ENCODE assay signal across 15 cellular contexts in the genomic region with DNA sequence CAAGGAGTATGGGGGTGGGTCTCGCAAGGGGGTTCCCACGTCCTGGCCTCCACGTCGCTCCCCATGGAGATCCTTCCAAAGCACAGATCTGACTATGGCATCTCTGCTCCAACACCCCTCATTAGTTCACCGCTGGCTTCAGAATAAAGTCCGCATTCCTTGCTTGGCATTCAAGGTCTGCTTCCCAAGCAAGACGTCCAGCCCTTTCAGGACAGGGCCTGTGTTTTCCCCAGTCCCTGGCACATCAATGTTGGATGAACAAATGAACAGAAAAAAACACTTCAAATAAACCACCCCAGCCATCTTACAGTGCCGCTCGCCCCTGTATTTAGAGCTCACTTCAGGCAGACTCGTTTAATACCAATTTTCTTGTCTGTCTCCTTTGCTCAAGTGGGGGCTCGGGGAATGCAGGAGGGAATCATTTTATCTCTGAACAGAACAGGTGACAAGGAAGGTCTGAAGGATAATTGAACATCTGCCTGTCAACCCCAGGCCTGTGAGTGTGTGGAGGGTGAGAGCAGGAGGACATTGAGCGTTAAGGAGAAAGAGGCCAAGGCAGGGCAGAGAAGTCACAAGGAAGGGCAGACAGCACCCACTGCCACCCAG. TPM values are rescaled to one million over a fixed set of nuclear protein-coding genes. Genes with fewer than 3 reads are reported as not detected.
A peak's percentile ranks its signal among the peaks of the same experiment; 100 is the strongest.
DNase-seq lines count a peak whose midpoint lies in the region; TF ChIP-seq lines count a peak whose summit lies in the region.
"Had no signal": no experiment of that assay in that cellular context is flagged by ENCODE, and none has a peak within 500 bp of the region (broad histone marks: within the 10 kb centered on the region; RNA-seq: fewer than 3 reads in every experiment).

No MANE protein-coding gene starts in this region.

- H3K27ac Mint-ChIP-seq in MCF 10A (ENCODE audit: low read depth, unreplicated experiment) (no peak overlapping the region), chondrocyte (ENCODE audit: unreplicated experiment) (peak overlapping the region; percentile 0)
- H3K27ac Mint-ChIP-seq: CD4-positive, CD25-positive, alpha-beta regulatory T cell had no signal

- H2AFZ ChIP-seq in osteoblast (ENCODE audit: low read length): no peak overlapping the region

- H3K4me3 Mint-ChIP-seq in MCF 10A (ENCODE audit: unreplicated experiment) (no peak overlapping the region), chondrocyte (ENCODE audit: unreplicated experiment) (no peak overlapping the region)
- H3K4me3 Mint-ChIP-seq: CD4-positive, CD25-positive, alpha-beta regulatory T cell had no signal

- intact Hi-C loops in breast epithelium (cut with DNase I; ENCODE audit: low total_unique reads) (no loop called here), MCF 10A (cut with micrococcal nuclease) (no loop called here)

- H3K4me3 ChIP-seq in breast epithelium (no peak overlapping the region), osteoblast (ENCODE audit: insufficient read depth, low read length) (no peak overlapping the region)
- H3K4me3 ChIP-seq: BLaER1, HAP-1 had no signal

- H3K4me1 Mint-ChIP-seq in MCF 10A (ENCODE audit: insufficient read depth, unreplicated experiment) (no peaks in the 10 kb centered on the region), chondrocyte (ENCODE audit: low read depth) (peaks cover 38% of the 10 kb centered on the region)

- no peaks in the 10 kb centered on the region for H3K9me3 ChIP-seq in breast epithelium
- no peaks in the 10 kb centered on the region for H3K9me3 ChIP-seq in osteoblast (ENCODE audit: low read depth, low read length)
- H3K9me3 ChIP-seq: BLaER1, HAP-1 had no signal

- H3K27me3 ChIP-seq in breast epithelium (no peaks in the 10 kb centered on the region), osteoblast (ENCODE audit: insufficient read depth, low read length) (no peaks in the 10 kb centered on the region)
- H3K27me3 ChIP-seq: BLaER1 had no signal

- TF ChIP-seq POLR2A in breast epithelium (IDR thresholded peaks at IDR 0.05): no peak

- H3K4me1 ChIP-seq in breast epithelium: peaks cover 0 to 24% of the 10 kb centered on the region in 2 donors
- H3K4me1 ChIP-seq in osteoblast (ENCODE audit: insufficient read depth, low read length): peaks cover 33% of the 10 kb centered on the region
- H3K4me1 ChIP-seq: HAP-1 had no signal

- DNase-seq in breast epithelium (ENCODE audit: low spot score in 2 of 2): no peak
- DNase-seq in MCF 10A (ENCODE audit: unreplicated experiment): no peak
- no peak for DNase-seq in chondrocyte (ENCODE audit: low spot score)
- peak; percentile 19 for DNase-seq in osteoblast (ENCODE audit: insufficient read length, low spot score, missing footprints)
- DNase-seq in GM03348 (ENCODE audit: low spot score): no peak
- no peak for DNase-seq in NK-92 (lab: John Stamatoyannopoulos, UW; ENCODE audit: unreplicated experiment)
- no peak for DNase-seq in DMS79 (lab: John Stamatoyannopoulos, UW)
- DNase-seq: 8988T; AML-193; CD4-positive, CD25-positive, alpha-beta regulatory T cell; DMS53 had no signal

- H3K4me2 ChIP-seq in osteoblast (ENCODE audit: insufficient read depth, low read length): no peak overlapping the region
- H3K4me2 ChIP-seq: BLaER1 had no signal

- H3K36me3 Mint-ChIP-seq in MCF 10A (ENCODE audit: insufficient read depth, unreplicated experiment) (peaks cover 26% of the 10 kb centered on the region), chondrocyte (ENCODE audit: low read depth) (peaks cover 33% of the 10 kb centered on the region)
- H3K36me3 Mint-ChIP-seq: CD4-positive, CD25-positive, alpha-beta regulatory T cell had no signal

- CTCF ChIA-PET in MCF 10A (lab: Yijun Ruan, JAX): no interaction called here

- POLR2A ChIA-PET in MCF 10A (lab: Yijun Ruan, JAX): interaction anchor here (0.6 to 2.5 kb wide), 3 partner anchors 9 to 566 kb away, joined by 3 to 10 read pairs (median 3); partner anchors contain the start of gene PEF1

- H3K79me2 ChIP-seq in osteoblast (ENCODE audit: insufficient read depth, low read length): no peaks in the 10 kb centered on the region

- TF ChIP-seq CTCF in breast epithelium (IDR thresholded peaks at IDR 0.05): no peak
- TF ChIP-seq CTCF in MCF 10A (IDR thresholded peaks at IDR 0.05; ENCODE audit: unreplicated experiment): no peak
- TF ChIP-seq CTCF in chondrocyte (IDR thresholded peaks at IDR 0.05): no peak
- TF ChIP-seq CTCF in osteoblast (IDR thresholded peaks at IDR 0.05; ENCODE audit: extremely low read depth, low read depth, low read length): no peak

- H3K36me3 ChIP-seq in breast epithelium (no peaks in the 10 kb centered on the region), osteoblast (ENCODE audit: insufficient read depth, low read length) (peaks cover 87% of the 10 kb centered on the region)
- H3K36me3 ChIP-seq: BLaER1, HAP-1 had no signal

- no peaks in the 10 kb centered on the region for H3K9me3 Mint-ChIP-seq in MCF 10A (ENCODE audit: unreplicated experiment)
- no peaks in the 10 kb centered on the region for H3K9me3 Mint-ChIP-seq in chondrocyte (ENCODE audit: low read depth)
- H3K9me3 Mint-ChIP-seq: CD4-positive, CD25-positive, alpha-beta regulatory T cell had no signal

- H3K27me3 Mint-ChIP-seq in MCF 10A (ENCODE audit: insufficient read depth, unreplicated experiment) (no peaks in the 10 kb centered on the region), chondrocyte (ENCODE audit: low read depth) (no peaks in the 10 kb centered on the region)
- H3K27me3 Mint-ChIP-seq: CD4-positive, CD25-positive, alpha-beta regulatory T cell had no signal

- peaks cover 5% of the 10 kb centered on the region for H4K20me1 ChIP-seq in osteoblast (ENCODE audit: insufficient read depth, low read length)
- H4K20me1 ChIP-seq: BLaER1 had no signal

- BruUV-seq in MCF 10A (replicated peaks; lab: Mats Ljungman, UMichigan): no TSS peak

- H3K27ac ChIP-seq in breast epithelium (peak overlapping the region; percentile 56 to 99), osteoblast (ENCODE audit: low read depth, low read length) (no peak overlapping the region)
- H3K27ac ChIP-seq: BLaER1 had no signal

RNA-seq across cellular contexts. Expression of gene PEF1, which starts 9.6 kb away (rescaled TPM):
- total RNA-seq in breast epithelium (10 to 100 TPM; 67.8 to 84.9 (median 70.1) TPM), MCF 10A (2022) (56.7 and 61.1 TPM in 2 replicates), chondrocyte (48.6 to 53.0 TPM (median 52.0 TPM) in 3 replicates), osteoblast (75.7 and 86.5 TPM in 2 replicates)

RNA-seq across cellular contexts. Expression of gene HCRTR1, which starts 36.8 kb away (rescaled TPM):
- not detected for total RNA-seq in breast epithelium
- total RNA-seq in MCF 10A (2022): not detected in 2 replicates
- 0.21 to 0.45 TPM in 2 of 3 replicates, not detected in the other for total RNA-seq in chondrocyte
- not detected in 2 replicates for total RNA-seq in osteoblast
- total RNA-seq: CD4-positive, CD25-positive, alpha-beta regulatory T cell; Daoy; HepG2 had no signal

RNA-seq across cellular contexts. Expression of gene COL16A1, which starts 49.5 kb away (rescaled TPM):
- total RNA-seq in breast epithelium (10 to 100 TPM; 55.2 to 79.5 (median 58.7) TPM), MCF 10A (2022) (42.1 and 49.1 TPM in 2 replicates), chondrocyte (230 to 272 TPM (median 262 TPM) in 3 replicates), osteoblast (158 and 197 TPM in 2 replicates)
- total RNA-seq: CD4-positive, CD25-positive, alpha-beta regulatory T cell had no signal
